8 cellular contexts compared by ENCODE assay signal in the genomic region with DNA sequence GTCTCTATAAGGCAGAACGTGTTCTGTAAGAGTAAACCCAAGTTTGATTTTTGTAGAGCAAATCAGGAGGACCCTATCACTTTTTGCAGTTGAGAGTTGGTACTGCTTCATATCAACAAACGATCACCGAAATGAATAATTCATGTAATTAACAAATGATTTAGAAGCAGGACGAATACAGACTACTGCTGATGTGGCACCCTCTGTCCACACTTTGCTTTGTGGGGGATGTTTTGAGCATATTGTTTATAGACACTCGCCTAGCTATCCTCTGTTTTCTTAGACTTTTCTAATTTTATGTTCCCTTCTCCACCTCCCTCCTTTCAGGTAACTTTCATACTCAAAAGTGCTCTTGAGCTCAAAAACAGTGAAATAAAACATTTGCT. TPM values are rescaled to one million over a fixed set of nuclear protein-coding genes. Genes with fewer than 3 reads are reported as not detected.
DNase-seq lines count a peak whose midpoint lies in the region; ATAC-seq and TF ChIP-seq lines count a peak whose summit lies in the region.

No MANE protein-coding gene starts in this region.

- POLR2A ChIA-PET in AG04449 (lab: Yijun Ruan, JAX) = no interaction called here
- POLR2A ChIA-PET in IMR-90 (lab: Charles Lee; ENCODE audit: unreplicated experiment) = interaction anchor here (0.6 kb wide), 1 partner anchor 132 kb away, joined by 4 read pairs; no protein-coding TSS in a partner anchor

- CTCF ChIA-PET in AG04449 (lab: Yijun Ruan, JAX) = interaction anchor here (1.6 kb wide), 1 partner anchor 150 kb away, joined by 4 read pairs; no protein-coding TSS in a partner anchor
- CTCF ChIA-PET in IMR-90 (lab: Yijun Ruan, JAX) = no interaction called here

- no peaks in the 10 kb centered on the region for H3K36me3 ChIP-seq in IMR-90 (ENCODE audit: control insufficient read depth, insufficient read depth, low read length)

- no peak overlapping the region for H2AK5ac ChIP-seq in IMR-90 (ENCODE audit: low read depth, low read length)

- no peak overlapping the region for H2AK9ac ChIP-seq in IMR-90 (replicated peaks; ENCODE audit: low read depth, low read length, poor library complexity)

- peaks cover 4% of the 10 kb centered on the region; the same call in 1 of the 2 replicates for H3K9me1 ChIP-seq in IMR-90 (ENCODE audit: insufficient read depth, low read length)

- DNase-seq in AG04449 (ENCODE audit: low read depth, low spot score) (no peak), IMR-90 (peak; percentile 17), memory B cell (ENCODE audit: low spot score in 2 of 2) (no peak), GM19240 (ENCODE audit: insufficient read length, low spot score) (no peak), SW480 (ENCODE audit: low spot score) (no peak), GM10266 (ENCODE audit: extremely low spot score) (no peak), SW 1271 (lab: John Stamatoyannopoulos, UW) (no peak)

- no peak overlapping the region for H2AFZ ChIP-seq in IMR-90 (replicated peaks; ENCODE audit: low read length, poor library complexity)

- 0 out of 2 replicates have a peak overlapping the region, but pooled peaks have one; percentile 48 for H3K14ac ChIP-seq in IMR-90 (replicated peaks; ENCODE audit: low read depth, low read length)

- TF ChIP-seq CTCF in AG04449 (IDR thresholded peaks at IDR 0.05; ENCODE audit: insufficient read depth, low read length, missing control alignments) (no peak), IMR-90 (conservative IDR thresholded peaks at IDR 0.05; ENCODE audit: low read depth, low read length) (no peak), brain (conservative IDR thresholded peaks at IDR 0.05) (no peak), GM10266 (IDR thresholded peaks at IDR 0.05; ENCODE audit: control insufficient read depth, insufficient read depth, low read depth, missing control alignments) (no peak)

- peak overlapping the region; percentile 53 for H2BK5ac ChIP-seq in IMR-90 (ENCODE audit: low read depth, low read length, poor library complexity, severe bottlenecking)

- H3K56ac ChIP-seq in IMR-90 (ENCODE audit: extremely low read depth, insufficient read depth, low read length) = peak overlapping the region; percentile 12; the same call in 1 of the 2 replicates

- H3K27ac Mint-ChIP-seq in brain (peak overlapping the region; percentile 84 to 96 (median 91)), memory B cell (peak overlapping the region; percentile 96)

- H3K27me3 ChIP-seq in IMR-90 (ENCODE audit: control insufficient read depth, insufficient read depth, low read length) = no peaks in the 10 kb centered on the region

- peaks cover 55% of the 10 kb centered on the region for H3K4me1 Mint-ChIP-seq in brain
- peaks cover 35% of the 10 kb centered on the region for H3K4me1 Mint-ChIP-seq in memory B cell

- H3K4me3 ChIP-seq in AG04449 (ENCODE audit: low read depth, low read length) (peak overlapping the region; percentile 85), IMR-90 (ENCODE audit: insufficient read depth, low read depth, low read length) (peak overlapping the region; percentile 92)

- H3K4ac ChIP-seq in IMR-90 (ENCODE audit: low read depth, low read length) = no peak overlapping the region

- H3K4me1 ChIP-seq in IMR-90 (ENCODE audit: control insufficient read depth, insufficient read depth, low read length) = peaks cover 2% of the 10 kb centered on the region

- peaks cover 12% of the 10 kb centered on the region; the same call in 1 of the 2 replicates for H4K20me1 ChIP-seq in IMR-90 (ENCODE audit: insufficient read depth, low read length)

- ATAC-seq in IMR-90 (ENCODE audit: low read depth) = no peak
- ATAC-seq in memory B cell (ENCODE audit: low read depth) = no peak

- peaks cover 4 to 37% of the 10 kb centered on the region in 2 experiments; a peak in 3 of 4 replicates for H3K79me1 ChIP-seq in IMR-90 (ENCODE audit: low read depth in 1 of 2, low read length in 2 of 2)

- H2BK120ac ChIP-seq in IMR-90 (ENCODE audit: low read depth, low read length) = no peak overlapping the region

- in situ Hi-C loops in IMR-90 (cut with MboI; ENCODE audit: low sequenced_read_pairs) = no loop called here

- H4K91ac ChIP-seq in IMR-90 (ENCODE audit: insufficient read depth, low read depth, low read length) = no peak overlapping the region

- H3K4me3 Mint-ChIP-seq in brain = peak overlapping the region; percentile 91 to 98 (median 98)
- peak overlapping the region; percentile 100 for H3K4me3 Mint-ChIP-seq in memory B cell

- peak overlapping the region; percentile 49 for H3K18ac ChIP-seq in IMR-90 (ENCODE audit: low read depth, low read length)

- peaks cover 16% of the 10 kb centered on the region for H3K27me3 Mint-ChIP-seq in brain
- H3K27me3 Mint-ChIP-seq in memory B cell = no peaks in the 10 kb centered on the region

- TF ChIP-seq RAD21 in IMR-90 (IDR thresholded peaks at IDR 0.05; ENCODE audit: low read length) = no peak

- dilution Hi-C loops in IMR-90 (cut with HindIII; ENCODE audit: low sequenced_read_pairs, unreplicated experiment) = no loop called here

- H3K27ac ChIP-seq in IMR-90 (ENCODE audit: insufficient read depth, low read length) = peak overlapping the region; percentile 59; the same call in 1 of the 2 replicates

- no peaks in the 10 kb centered on the region for H3K9me3 ChIP-seq in IMR-90 (ENCODE audit: control insufficient read depth, insufficient read depth, low read length)

- TF ChIP-seq POLR2A in IMR-90 (IDR thresholded peaks at IDR 0.05; ENCODE audit: low read depth, low read length) = no peak

- H2BK15ac ChIP-seq in IMR-90 (ENCODE audit: low read depth, low read length) = no peak overlapping the region

- no peak overlapping the region for H2BK20ac ChIP-seq in IMR-90 (ENCODE audit: low read depth, low read length)

- H4K5ac ChIP-seq in IMR-90 (ENCODE audit: low read depth, low read length) = peak overlapping the region; percentile 26; the same call in 1 of the 2 replicates

- peak overlapping the region; percentile 96 for H3K9ac ChIP-seq in IMR-90 (ENCODE audit: low read depth, low read length)

- peak overlapping the region; percentile 97 for H3K4me2 ChIP-seq in IMR-90 (ENCODE audit: low read depth, low read length)

- peak overlapping the region; percentile 39; the same call in 1 of the 2 replicates for H3K23ac ChIP-seq in IMR-90 (ENCODE audit: low read depth, low read length)

- intact Hi-C loops in IMR-90 (cut with micrococcal nuclease) = loop anchor here (5.0 kb wide), 4 partner anchors 108 to 382 kb away; no protein-coding TSS in a partner anchor

- peak overlapping the region in 1 of 2 experiments; percentile 82; a peak in 2 of 4 replicates for H4K8ac ChIP-seq in IMR-90 (ENCODE audit: low read depth in 2 of 2, low read length in 2 of 2)

- no peaks in the 10 kb centered on the region for H3K36me3 Mint-ChIP-seq in brain
- H3K36me3 Mint-ChIP-seq in memory B cell = no peaks in the 10 kb centered on the region

- WGBS in IMR-90 (ENCODE audit: extremely low coverage in 2 of 2, insufficient read length in 1 of 2), 2 experiments = no CpG with 5 or more reads among the region's 5 CpGs

- BruUV-seq in IMR-90 (replicated peaks; lab: Mats Ljungman, UMichigan) = no TSS peak

- H3K9me3 Mint-ChIP-seq in brain (no peaks in the 10 kb centered on the region), memory B cell (no peaks in the 10 kb centered on the region)

TF ChIP-seq in IMR-90, 13 proteins besides CTCF, POLR2A, EP300 and RAD21:
- TF ChIP-seq, protein P1, sequence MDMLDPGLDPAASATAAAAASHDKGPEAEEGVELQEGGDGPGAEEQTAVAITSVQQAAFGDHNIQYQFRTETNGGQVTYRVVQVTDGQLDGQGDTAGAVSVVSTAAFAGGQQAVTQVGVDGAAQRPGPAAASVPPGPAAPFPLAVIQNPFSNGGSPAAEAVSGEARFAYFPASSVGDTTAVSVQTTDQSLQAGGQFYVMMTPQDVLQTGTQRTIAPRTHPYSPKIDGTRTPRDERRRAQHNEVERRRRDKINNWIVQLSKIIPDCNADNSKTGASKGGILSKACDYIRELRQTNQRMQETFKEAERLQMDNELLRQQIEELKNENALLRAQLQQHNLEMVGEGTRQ (IDR thresholded peaks at IDR 0.05; ENCODE audit: low read depth, low read length) = no peak
- TF ChIP-seq SMC3 (IDR thresholded peaks at IDR 0.05; ENCODE audit: low read depth, low read length) = no peak
- TF ChIP-seq CHD1 (IDR thresholded peaks at IDR 0.05; ENCODE audit: low read depth, low read length) = no peak
- no peak for TF ChIP-seq MAZ (IDR thresholded peaks at IDR 0.05; ENCODE audit: borderline replicate concordance, low read depth, low read length)
- TF ChIP-seq FOS (IDR thresholded peaks at IDR 0.05; ENCODE audit: low read depth, low read length) = no peak
- TF ChIP-seq NFE2L2 (IDR thresholded peaks at IDR 0.05; ENCODE audit: low read depth, low read length) = no peak
- no peak for TF ChIP-seq CEBPB (IDR thresholded peaks at IDR 0.05; ENCODE audit: low read depth, low read length)
- no peak for TF ChIP-seq MAFK (IDR thresholded peaks at IDR 0.05; ENCODE audit: low read depth, low read length)
- no peak for TF ChIP-seq BHLHE40 (IDR thresholded peaks at IDR 0.05; ENCODE audit: low read depth, low read length)
- no peak for TF ChIP-seq RFX5 (IDR thresholded peaks at IDR 0.05; ENCODE audit: low read depth, low read length)
- TF ChIP-seq MXI1 (IDR thresholded peaks at IDR 0.05; ENCODE audit: borderline replicate concordance, low read depth, low read length) = no peak
- no peak for TF ChIP-seq RCOR1 (IDR thresholded peaks at IDR 0.05; ENCODE audit: insufficient replicate concordance, low read length)
- TF ChIP-seq, protein P2, sequence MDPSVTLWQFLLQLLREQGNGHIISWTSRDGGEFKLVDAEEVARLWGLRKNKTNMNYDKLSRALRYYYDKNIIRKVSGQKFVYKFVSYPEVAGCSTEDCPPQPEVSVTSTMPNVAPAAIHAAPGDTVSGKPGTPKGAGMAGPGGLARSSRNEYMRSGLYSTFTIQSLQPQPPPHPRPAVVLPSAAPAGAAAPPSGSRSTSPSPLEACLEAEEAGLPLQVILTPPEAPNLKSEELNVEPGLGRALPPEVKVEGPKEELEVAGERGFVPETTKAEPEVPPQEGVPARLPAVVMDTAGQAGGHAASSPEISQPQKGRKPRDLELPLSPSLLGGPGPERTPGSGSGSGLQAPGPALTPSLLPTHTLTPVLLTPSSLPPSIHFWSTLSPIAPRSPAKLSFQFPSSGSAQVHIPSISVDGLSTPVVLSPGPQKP (IDR thresholded peaks at IDR 0.05; ENCODE audit: borderline replicate concordance, low read depth, low read length) = no peak

RNA-seq across cellular contexts. Expression of a gene that starts 1.6 kb away (rescaled TPM):
- total RNA-seq in IMR-90 (2012; rRNA removed) = 7.5 and 18.3 TPM in 2 replicates
- polyA plus RNA-seq in IMR-90 (2012; rRNA removed) (4.0 and 5.3 TPM in 2 replicates), brain (ENCODE audit: insufficient read depth, low read depth, low replicate concordance) (4.3 TPM)
- polyA plus RNA-seq in IMR-90 (2012; cell fraction: cytosol; rRNA removed) = 0.40 and 0.61 TPM in 2 replicates
- 0.71 and 3.3 TPM in 2 replicates for polyA plus RNA-seq in IMR-90 (2012; cell fraction: nucleus; rRNA removed; ENCODE audit: low replicate concordance)
